In the genomic region with DNA sequence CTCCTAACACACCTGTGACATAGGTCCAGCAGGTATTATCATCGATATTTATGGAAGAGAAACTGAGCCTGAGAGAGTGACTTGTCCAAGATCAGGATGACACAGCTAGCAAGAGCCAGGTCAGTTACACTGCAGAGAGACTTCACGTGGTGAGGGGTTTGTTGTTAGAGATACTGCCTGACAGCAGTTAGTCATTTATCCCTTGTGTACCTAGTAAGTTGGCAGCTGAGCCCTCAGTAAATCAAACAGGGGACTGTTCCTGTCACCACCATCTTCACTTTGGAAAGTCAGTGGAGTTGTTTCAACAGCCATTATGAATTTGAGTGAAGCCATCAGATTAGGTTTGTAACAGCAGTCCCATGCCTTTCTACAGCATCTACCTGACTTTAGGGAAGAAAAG, we compare ENCODE assay signal across 35 cellular contexts.
"Had no signal": no experiment of that assay in that cellular context is flagged by ENCODE, and none has a peak within 500 bp of the region (broad histone marks: within the 10 kb centered on the region; RNA-seq: fewer than 3 reads in every experiment).

No MANE protein-coding gene starts in this region.

- H3K27ac Mint-ChIP-seq: activated CD4-positive, alpha-beta memory T cell treated with anti-CD3 and anti-CD28 coated beads, Interleukin-2, amount 10 ng/mL, durations not matched to agents 7 days and 5 days; activated CD8-positive, alpha-beta memory T cell treated with anti-CD3 and anti-CD28 coated beads, Interleukin-2, amount 10 ng/mL, durations not matched to agents 7 days and 5 days; activated naive CD4-positive, alpha-beta T cell treated with anti-CD3 and anti-CD28 coated beads, Interleukin-2, amount 10 ng/mL, durations not matched to agents 7 days and 5 days; activated naive CD8-positive, alpha-beta T cell treated with anti-CD3 and anti-CD28 coated beads for 36 hours had no signal

- H3K27me3 ChIP-seq: ascending aorta, cardiac muscle cell had no signal

- H3K4me1 ChIP-seq: ascending aorta had no signal

- H3K4me3 ChIP-seq: ascending aorta, cardiac muscle cell, PC-9 had no signal

- H3K27ac ChIP-seq: ascending aorta, cardiac muscle cell, PC-9, RWPE1, WERI-Rb-1 had no signal

- DNase-seq: activated CD4-positive, alpha-beta memory T cell treated with anti-CD3 and anti-CD28 coated beads, Interleukin-2, amount 10 ng/mL, durations not matched to agents 7 days and 5 days; activated CD4-positive, alpha-beta T cell treated with anti-CD3 and anti-CD28 coated beads for 1 hour; activated CD4-positive, alpha-beta T cell treated with anti-CD3 and anti-CD28 coated beads for 48 hours; activated CD4-positive, CD25-positive, alpha-beta regulatory T cell; activated CD8-positive, alpha-beta memory T cell treated with anti-CD3 and anti-CD28 coated beads for 24 hours; activated CD8-positive, alpha-beta memory T cell treated with anti-CD3 and anti-CD28 coated beads, Interleukin-2, amount 10 ng/mL, durations not matched to agents 7 days and 5 days; activated CD8-positive, alpha-beta memory T cell treated with anti-CD3 and anti-CD28 coated beads, Interleukin-2, amount 50 U/mL, for 48 hours; activated effector memory CD4-positive, alpha-beta T cell treated with Interleukin-2 at 50 U/mL for 16 hours; activated naive CD4-positive, alpha-beta T cell treated with anti-CD3 and anti-CD28 coated beads, Interleukin-2, amount 10 ng/mL, durations not matched to agents 7 days and 5 days; activated naive CD8-positive, alpha-beta T cell treated with anti-CD3 and anti-CD28 coated beads for 36 hours; activated T-cell treated with anti-CD3 and anti-CD28 coated beads, Interleukin-2, amount 50 U/mL, for 48 hours; amygdala; Kasumi-1; KG1; MM.1S; MV-4-11; NCI-H1092; NCI-H1436 treated with DMSO at 0.1 percent for 48 hours; NCI-H1694 treated with DMSO at 0.1 percent for 48 hours; NCI-H2029; NCI-H510A treated with DMSO at 0.1 percent for 48 hours; NCI-H526 treated with DMSO at 0.1 percent for 48 hours; NCI-H82; NK-92 treated with Interleukin-12 subunit alpha and Interleukin-12 subunit beta, amount 100 ng/mL, for 24 hours; PC-9; SW 1271; T-helper 1 cell; T-helper 2 cell; T-helper 9 cell; WERI-Rb-1 had no signal

- H3K9me3 ChIP-seq: ascending aorta had no signal

- H3K36me3 ChIP-seq: WERI-Rb-1 had no signal

- H3K9me3 Mint-ChIP-seq: activated CD4-positive, alpha-beta memory T cell treated with anti-CD3 and anti-CD28 coated beads, Interleukin-2, amount 10 ng/mL, durations not matched to agents 7 days and 5 days; activated naive CD4-positive, alpha-beta T cell treated with anti-CD3 and anti-CD28 coated beads, Interleukin-2, amount 10 ng/mL, durations not matched to agents 7 days and 5 days; activated naive CD8-positive, alpha-beta T cell treated with anti-CD3 and anti-CD28 coated beads for 36 hours; central memory CD8-positive, alpha-beta T cell had no signal

- ATAC-seq: activated CD8-positive, alpha-beta memory T cell treated with anti-CD3 and anti-CD28 coated beads, Interleukin-2, amount 10 ng/mL, durations not matched to agents 7 days and 5 days; Right ventricle myocardium inferior had no signal
